15 cellular contexts compared by ENCODE assay signal in genomic region chr1:225319951-225320350, GRCh38.
DNase-seq lines count a peak whose midpoint lies in the region; ATAC-seq and TF ChIP-seq lines count a peak whose summit lies in the region.
"Had no signal": no experiment of that assay in that cellular context is flagged by ENCODE, and none has a peak within 500 bp of the region (broad histone marks: within the 10 kb centered on the region; RNA-seq: fewer than 3 reads in every experiment).

No MANE protein-coding gene starts in this region.

- no peaks in the 10 kb centered on the region for H3K9me3 ChIP-seq in adipocyte (ENCODE audit: control insufficient read depth, low read length)

- H3K4me3 ChIP-seq in adipocyte (ENCODE audit: low read length), result no peak overlapping the region
- H3K4me3 ChIP-seq in fibroblast of mammary gland (ENCODE audit: control insufficient read depth, low read depth, low read length), result no peak overlapping the region

- TF ChIP-seq CTCF in fibroblast of mammary gland (conservative IDR thresholded peaks at IDR 0.05; ENCODE audit: control insufficient read depth, insufficient read depth, low read depth, low read length), result no peak

- H3K9ac ChIP-seq in adipocyte (ENCODE audit: low read length), result peak overlapping the region; percentile 19

- no peak overlapping the region for H3K4me3 Mint-ChIP-seq in naive thymus-derived CD8-positive, alpha-beta T cell
- H3K4me3 Mint-ChIP-seq: IgD-negative memory B cell had no signal

- no peak for ATAC-seq in naive thymus-derived CD8-positive, alpha-beta T cell
- no peak for ATAC-seq in HG03460 (IDR thresholded peaks at IDR 0.05; ENCODE audit: unreplicated experiment)
- ATAC-seq in GM19452 (IDR thresholded peaks at IDR 0.05; ENCODE audit: unreplicated experiment), result no peak

- peak; percentile 74 for DNase-seq in LHCN-M2 (ENCODE audit: low read depth)
- no peak for DNase-seq in adipocyte (ENCODE audit: low read depth)
- peak; percentile 62 for DNase-seq in fibroblast of mammary gland (ENCODE audit: low read depth)
- DNase-seq in renal cortical epithelial cell (ENCODE audit: low read depth), result peak; percentile 46
- no peak for DNase-seq in naive thymus-derived CD8-positive, alpha-beta T cell
- no peak for DNase-seq in iPS-NIHi7 (ENCODE audit: extremely low spot score)
- DNase-seq: COR-L47, NCI-H1092, NCI-H1694 treated with DMSO at 0.1 percent for 48 hours, NCI-H446, NCI-H748 treated with DMSO at 0.1 percent for 48 hours, SHP77 had no signal

- H3K9me3 Mint-ChIP-seq in naive thymus-derived CD8-positive, alpha-beta T cell, result peaks cover 0 to 6% (median 2%) of the 10 kb centered on the region in 9 donors

- H3K27me3 ChIP-seq in adipocyte (replicated peaks; ENCODE audit: control insufficient read depth, insufficient read depth, low read length), result no peaks in the 10 kb centered on the region

- H3K27ac Mint-ChIP-seq in naive thymus-derived CD8-positive, alpha-beta T cell, result peak overlapping the region in 2 of 10 donors; percentile 8 to 61
- H3K27ac Mint-ChIP-seq: IgD-negative memory B cell had no signal

- POLR2A ChIA-PET in naive thymus-derived CD8-positive, alpha-beta T cell (lab: Charles Lee), result interaction anchor here (0.7 to 1.4 kb wide), 2 partner anchors 125 to 657 kb away, joined by 3 to 5 read pairs; no protein-coding TSS in a partner anchor

- H3K36me3 ChIP-seq in adipocyte (ENCODE audit: control insufficient read depth, insufficient read depth, low read length, severe bottlenecking), result no peaks in the 10 kb centered on the region

- H3K4me1 ChIP-seq in adipocyte (ENCODE audit: control insufficient read depth, insufficient read depth, low read length), result peaks cover 16% of the 10 kb centered on the region

- H3K4me1 Mint-ChIP-seq in naive thymus-derived CD8-positive, alpha-beta T cell, result peaks cover 0 to 2% (median under 1%) of the 10 kb centered on the region in 4 donors

- H3K27me3 Mint-ChIP-seq in naive thymus-derived CD8-positive, alpha-beta T cell, result peaks cover 0 to 7% (median 3%) of the 10 kb centered on the region in 5 donors

- H3K36me3 Mint-ChIP-seq in naive thymus-derived CD8-positive, alpha-beta T cell, result peaks cover 0 to 3% (median 1%) of the 10 kb centered on the region in 3 donors
- H3K36me3 Mint-ChIP-seq: IgD-negative memory B cell had no signal

Comparison
In these comparisons a context has a peak if more than half of its experiments do, and no peak if none do; other contexts are left out.
1. DNase-seq: peak in LHCN-M2 (single experiment), fibroblast of mammary gland (single experiment) and renal cortical epithelial cell (single experiment); none in adipocyte (single experiment), naive thymus-derived CD8-positive, alpha-beta T cell (0 of 10) and iPS-NIHi7 (single experiment).